Comparison of ENCODE assay signal across 21 cellular contexts in genomic region chr2:61928816-61929471, GRCh38. TPM values are rescaled to one million over a fixed set of nuclear protein-coding genes. Genes with fewer than 3 reads are reported as not detected.
DNase-seq lines count a peak whose midpoint lies in the region; ATAC-seq and TF ChIP-seq lines count a peak whose summit lies in the region.
"Had no signal": no experiment of that assay in that cellular context is flagged by ENCODE, and none has a peak within 500 bp of the region (broad histone marks: within the 10 kb centered on the region; RNA-seq: fewer than 3 reads in every experiment).

No MANE protein-coding gene starts in this region.

- H3K36me3 ChIP-seq in adipocyte (ENCODE audit: control insufficient read depth, insufficient read depth, low read length, severe bottlenecking), result no peaks in the 10 kb centered on the region
- no peaks in the 10 kb centered on the region for H3K36me3 ChIP-seq in testis (ENCODE audit: low read depth, missing control alignments)
- H3K36me3 ChIP-seq: breast epithelium, pancreas had no signal

- TF ChIP-seq POLR2A in testis (IDR thresholded peaks at IDR 0.05), result no peak

- no peaks in the 10 kb centered on the region for H3K9me3 ChIP-seq in adipocyte (ENCODE audit: control insufficient read depth, low read length)
- H3K9me3 ChIP-seq in testis, result no peaks in the 10 kb centered on the region
- H3K9me3 ChIP-seq: pancreas had no signal

- intact Hi-C loops in Right ventricle myocardium superior (cut with DNase I), result loop anchor here (10.0 kb wide), 1 partner anchor 276 kb away; no protein-coding TSS in a partner anchor
- intact Hi-C loops in Right ventricle myocardium inferior (cut with DNase I), result loop anchor here (10.0 kb wide), 1 partner anchor 46 kb away; no protein-coding TSS in a partner anchor
- intact Hi-C loops in left ventricle myocardium superior (cut with micrococcal nuclease), result loop anchor here (10.0 kb wide), 1 partner anchor 46 kb away; no protein-coding TSS in a partner anchor
- intact Hi-C loops in testis (cut with DNase I; ENCODE audit: low total_unique reads), result loop anchor here (10.0 kb wide), 1 partner anchor 856 kb away; no protein-coding TSS in a partner anchor

- H3K4me1 ChIP-seq in adipocyte (ENCODE audit: control insufficient read depth, insufficient read depth, low read length), result no peaks in the 10 kb centered on the region
- no peaks in the 10 kb centered on the region for H3K4me1 ChIP-seq in testis
- H3K4me1 ChIP-seq: breast epithelium, pancreas had no signal

- no peak for TF ChIP-seq CTCF in testis (IDR thresholded peaks at IDR 0.05)

- 56 to 72% methylated on average over 5 of the region's 5 CpGs for WGBS in testis, 2 donors

- peak overlapping the region; percentile 50 to 51 for H3K27ac ChIP-seq in testis
- H3K27ac ChIP-seq: breast epithelium, pancreas had no signal

- no peak overlapping the region for H3K9ac ChIP-seq in adipocyte (ENCODE audit: low read length)

- H3K27me3 ChIP-seq in adipocyte (replicated peaks; ENCODE audit: control insufficient read depth, insufficient read depth, low read length), result no peaks in the 10 kb centered on the region
- H3K27me3 ChIP-seq in testis, result no peaks in the 10 kb centered on the region
- H3K27me3 ChIP-seq: breast epithelium, pancreas had no signal

- DNase-seq in Right ventricle myocardium superior, result no peak
- no peak for DNase-seq in Right ventricle myocardium inferior (ENCODE audit: missing footprints)
- DNase-seq in adipocyte (ENCODE audit: low read depth), result peak; percentile 24
- DNase-seq in left ventricle myocardium superior, result no peak
- DNase-seq in testis, result no peak
- DNase-seq in NCI-H2227 (lab: John Stamatoyannopoulos, UW; ENCODE audit: unreplicated experiment), result no peak
- DNase-seq: activated CD4-positive, alpha-beta T cell treated with anti-CD3 and anti-CD28 coated beads for 1 hour; activated CD8-positive, alpha-beta memory T cell treated with anti-CD3 and anti-CD28 coated beads, Interleukin-2, amount 50 U/mL, for 48 hours; activated naive CD4-positive, alpha-beta T cell treated with anti-CD3 and anti-CD28 coated beads for 36 hours; CD4-positive, alpha-beta memory T cell; effector memory CD4-positive, alpha-beta T cell; foreskin melanocyte; MM.1S; NCI-H1930; NCI-H69; pancreas; stimulated activated CD4-positive, alpha-beta T cell treated with anti-CD3 and anti-CD28 coated beads, Interleukin-12 subunit alpha, Interleukin-12 subunit beta, amount 100 ng/mL, for 4 hours had no signal

- H3K4me3 ChIP-seq in adipocyte (ENCODE audit: low read length) (no peak overlapping the region), testis (no peak overlapping the region)
- H3K4me3 ChIP-seq: breast epithelium, GM12878, pancreas had no signal

- peak; percentile 52 for ATAC-seq in Right ventricle myocardium superior (ENCODE audit: poor library complexity)
- ATAC-seq in Right ventricle myocardium inferior, result no peak
- ATAC-seq in left ventricle myocardium superior, result peak; percentile 64
- ATAC-seq in GM19035 (IDR thresholded peaks at IDR 0.05; ENCODE audit: unreplicated experiment), result no peak
- no peak for ATAC-seq in GM19023 (IDR thresholded peaks at IDR 0.05; ENCODE audit: unreplicated experiment)
- ATAC-seq: GM12878 had no signal

RNA-seq across cellular contexts. Expression of gene COMMD1, which starts 23.5 kb away (rescaled TPM):
- total RNA-seq in Right ventricle myocardium superior, result 60.8 TPM
- 59.5 TPM for total RNA-seq in Right ventricle myocardium inferior
- 57.3 TPM for total RNA-seq in left ventricle myocardium superior
- 10 to 100 TPM; 61.7 to 87.9 TPM for total RNA-seq in testis
- polyA plus RNA-seq in testis (ENCODE audit: insufficient read depth, low read depth, low replicate concordance), result 85.2 TPM

RNA-seq across cellular contexts. Expression of gene CCT4, which starts 40.5 kb away (rescaled TPM):
- 96.0 TPM for total RNA-seq in Right ventricle myocardium superior
- 105 TPM for total RNA-seq in Right ventricle myocardium inferior
- total RNA-seq in left ventricle myocardium superior, result 102 TPM
- total RNA-seq in testis, result 10 to 100 TPM; 82.3 to 82.9 TPM
- polyA plus RNA-seq in testis (ENCODE audit: insufficient read depth, low read depth, low replicate concordance), result 196 TPM

Comparison
In these comparisons a context has a peak if more than half of its experiments do, and no peak if none do; other contexts are left out.
1. ATAC-seq: peak in Right ventricle myocardium superior (single experiment) and left ventricle myocardium superior (single experiment); none in Right ventricle myocardium inferior (single experiment), GM19035 (single experiment) and GM19023 (single experiment).